8 cellular contexts compared by ENCODE assay signal in genomic region chr15:74433592-74434259, GRCh38. TPM values are rescaled to one million over a fixed set of nuclear protein-coding genes. Genes with fewer than 3 reads are reported as not detected.
DNase-seq lines count a peak whose midpoint lies in the region; ATAC-seq and TF ChIP-seq lines count a peak whose summit lies in the region.

SEMA7A (minus strand) TSS chr15:74433958; CDS start chr15:74433918, 40 bp downstream.

- H3K27ac ChIP-seq in heart right ventricle, result peak within 1 kb of the TSS in 9 of 10 donors; percentile 16 to 85 (median 58)
- peak within 1 kb of the TSS; percentile 65 to 86 (median 80) for H3K27ac ChIP-seq in upper lobe of left lung

- no peaks in the 10 kb centered on the region for H3K9me3 ChIP-seq in heart right ventricle
- H3K9me3 ChIP-seq in upper lobe of left lung, result no peaks in the 10 kb centered on the region

- H3K36me3 ChIP-seq in heart right ventricle (no peaks in the 10 kb centered on the region), upper lobe of left lung (no peaks in the 10 kb centered on the region)

- no peaks in the 10 kb centered on the region for H3K27me3 Mint-ChIP-seq in activated naive CD8-positive, alpha-beta T cell treated with anti-CD3 and anti-CD28 coated beads, Interleukin-2, amount 50 U/mL, for 24 hours

- H3K27ac Mint-ChIP-seq in activated naive CD8-positive, alpha-beta T cell treated with anti-CD3 and anti-CD28 coated beads, Interleukin-2, amount 50 U/mL, for 24 hours, result peak within 1 kb of the TSS; percentile 93

- TF ChIP-seq CTCF in LNCaP clone FGC (IDR thresholded peaks at IDR 0.05; ENCODE audit: control insufficient read depth, extremely low read depth, insufficient read depth) (no peak), heart right ventricle (IDR thresholded peaks at IDR 0.05) (no peak), upper lobe of left lung (IDR thresholded peaks at IDR 0.05) (peak in 2 of 6 experiments; percentile 14 to 15)

- peak in 3 of 4 donors; percentile 59 to 86 (median 78) for TF ChIP-seq POLR2A in upper lobe of left lung (IDR thresholded peaks at IDR 0.05)

- peaks cover 74% of the 10 kb centered on the region for H3K4me1 Mint-ChIP-seq in activated naive CD8-positive, alpha-beta T cell treated with anti-CD3 and anti-CD28 coated beads, Interleukin-2, amount 50 U/mL, for 24 hours

- intact Hi-C loops in heart right ventricle (cut with DNase I) (no loop called here), posterior cingulate gyrus (cut with DNase I) (no loop called here)

- H3K4me1 ChIP-seq in heart right ventricle (peaks cover 4 to 40% (median 16%) of the 10 kb centered on the region in 9 donors), upper lobe of left lung (peaks cover 17 to 25% (median 22%) of the 10 kb centered on the region in 4 donors)

- H3K4me3 ChIP-seq in LNCaP clone FGC (ENCODE audit: low read depth, low read length) (peak within 1 kb of the TSS; percentile 51), heart right ventricle (peak within 1 kb of the TSS; percentile 61 to 91 (median 86)), upper lobe of left lung (peak within 1 kb of the TSS; percentile 84 to 86 (median 86))

- peak; percentile 59 for ATAC-seq in GM21619 (IDR thresholded peaks at IDR 0.05; ENCODE audit: unreplicated experiment)
- ATAC-seq in activated naive CD8-positive, alpha-beta T cell treated with anti-CD3 and anti-CD28 coated beads, Interleukin-2, amount 50 U/mL, for 24 hours, result peak; percentile 79
- peak; percentile 89 to 94 (median 92) for ATAC-seq in heart right ventricle
- peak; percentile 74 to 95 for ATAC-seq in upper lobe of left lung (ENCODE audit: low FRiP score in 2 of 2)

- H3K4me3 Mint-ChIP-seq in activated naive CD8-positive, alpha-beta T cell treated with anti-CD3 and anti-CD28 coated beads, Interleukin-2, amount 50 U/mL, for 24 hours, result peak within 1 kb of the TSS; percentile 94

- 2 to 3% methylated on average over 70 to 75 of the region's 75 CpGs for WGBS in heart right ventricle, 2 donors
- WGBS in upper lobe of left lung, 2 donors, result 0 to 2% methylated on average over 12 to 31 of the region's 75 CpGs

- peaks cover 40% of the 10 kb centered on the region for H3K36me3 Mint-ChIP-seq in activated naive CD8-positive, alpha-beta T cell treated with anti-CD3 and anti-CD28 coated beads, Interleukin-2, amount 50 U/mL, for 24 hours (ENCODE audit: low read depth)

- no peak for TF ChIP-seq EP300 in upper lobe of left lung (IDR thresholded peaks at IDR 0.05)

- H3K9me3 Mint-ChIP-seq in activated naive CD8-positive, alpha-beta T cell treated with anti-CD3 and anti-CD28 coated beads, Interleukin-2, amount 50 U/mL, for 24 hours, result no peaks in the 10 kb centered on the region

- peak; percentile 89 for DNase-seq in EH (ENCODE audit: low read depth)
- DNase-seq in LNCaP clone FGC (ENCODE audit: low read depth), result peak; percentile 6
- peak; percentile 32 for DNase-seq in T follicular helper cell (ENCODE audit: low read depth)
- peak; percentile 87 for DNase-seq in activated naive CD8-positive, alpha-beta T cell treated with anti-CD3 and anti-CD28 coated beads, Interleukin-2, amount 50 U/mL, for 24 hours
- peak; percentile 79 to 84 for DNase-seq in heart right ventricle
- DNase-seq in posterior cingulate gyrus, result peak; percentile 80 to 98 (median 86)
- peak; percentile 88 to 96 for DNase-seq in upper lobe of left lung

- H3K27me3 ChIP-seq in heart right ventricle (peaks cover 0 to 26% (median 7%) of the 10 kb centered on the region in 7 donors), upper lobe of left lung (peaks cover 0 to 14% (median 6%) of the 10 kb centered on the region in 4 donors)

RNA-seq across cellular contexts. Expression of gene SEMA7A, which starts in this region (rescaled TPM):
- 1 to 10 TPM in 8 of 10 donors, under 1 TPM in 2; 0.61 to 5.1 (median 1.8) TPM for total RNA-seq in heart right ventricle
- under 1 TPM; 0.59 to 0.99 TPM for polyA plus RNA-seq in heart right ventricle
- total RNA-seq in upper lobe of left lung, result 1 to 10 TPM; 1.0 to 9.1 (median 5.3) TPM

Comparison
In these comparisons a context has a peak if more than half of its experiments do, and no peak if none do; other contexts are left out.
1. Peak in every context shown above with its lines: DNase-seq, ATAC-seq, H3K4me3 ChIP-seq and H3K27ac ChIP-seq.
2. DNase-seq: peak in every context shown above with its lines; median percentile 92 in upper lobe of left lung; 89 in EH; 87 in activated naive CD8-positive, alpha-beta T cell treated with anti-CD3 and anti-CD28 coated beads, Interleukin-2, amount 50 U/mL, for 24 hours; 86 in posterior cingulate gyrus; 82 in heart right ventricle; 32 in T follicular helper cell; 6 in LNCaP clone FGC.